ENCODE assay signal across 8 cellular contexts in the genomic region with DNA sequence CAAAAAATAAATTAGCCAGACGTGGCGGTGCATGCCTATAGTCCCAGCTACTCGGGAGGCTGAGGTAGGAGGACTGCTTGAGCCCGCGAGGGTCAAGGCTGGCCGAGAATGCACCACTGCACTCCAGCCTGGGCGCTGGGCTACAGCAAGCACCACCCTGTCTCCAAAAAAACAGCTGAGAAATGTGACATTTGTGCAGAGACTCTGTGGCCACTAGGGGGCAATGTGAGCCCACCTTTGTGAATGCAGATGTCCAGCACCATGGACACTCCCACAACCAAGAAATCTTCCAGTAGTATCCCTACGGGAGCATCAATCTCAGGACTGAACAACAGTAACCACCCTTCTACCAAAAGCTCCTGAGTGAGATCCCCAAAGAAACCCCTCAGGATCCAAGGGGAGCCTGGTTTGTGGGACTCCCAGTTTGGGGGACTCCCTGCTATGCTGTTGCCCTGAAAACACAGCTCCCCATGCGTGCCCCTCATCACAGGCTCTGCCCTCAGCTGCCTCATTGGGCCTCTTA. TPM values are rescaled to one million over a fixed set of nuclear protein-coding genes. Genes with fewer than 3 reads are reported as not detected.
DNase-seq lines count a peak whose midpoint lies in the region; ATAC-seq and TF ChIP-seq lines count a peak whose summit lies in the region.

No MANE protein-coding gene starts in this region.

- peak; percentile 84 for DNase-seq in EH (ENCODE audit: low read depth)
- peak; percentile 40 for DNase-seq in HS-27A (ENCODE audit: low read depth)
- peak; percentile 62 for DNase-seq in NCI-H774 (lab: John Stamatoyannopoulos, UW)
- peak; percentile 59 to 66 for DNase-seq in activated CD4-positive, alpha-beta T cell treated with anti-CD3 and anti-CD28 coated beads, Interleukin-2, amount 50 U/mL, for 24 hours (ENCODE audit: low read depth in 1 of 2, low spot score in 1 of 2)
- peak; percentile 74 to 92 (median 84) for DNase-seq in dorsolateral prefrontal cortex
- DNase-seq in lower lobe of right lung = peak; percentile 82
- DNase-seq in stimulated activated CD4-positive, alpha-beta T cell treated with anti-CD3 and anti-CD28 coated beads, TNF-alpha, amount 100 ng/mL, for 48 hours (ENCODE audit: low read depth in 3 of 3) = peak; percentile 60 to 77 (median 62)

- H3K4me1 ChIP-seq in lower lobe of right lung = peaks cover 4% of the 10 kb centered on the region

- TF ChIP-seq CTCF in dorsolateral prefrontal cortex (IDR thresholded peaks at IDR 0.05 in 54 of 56, conservative IDR thresholded peaks at IDR 0.05 in 2 of 56; ENCODE audit: low read depth in 1 of 56, partially characterized antibody in 56 of 56) = peak; percentile 83 to 98 (median 95)
- peak; percentile 93 for TF ChIP-seq CTCF in lower lobe of right lung (IDR thresholded peaks at IDR 0.05)

- intact Hi-C loops in dorsolateral prefrontal cortex (cut with DNase I) (loop anchor here (2.0 to 10.0 kb wide), 4 partner anchors 52 to 609 kb away; no protein-coding TSS in a partner anchor), lower lobe of right lung (cut with DNase I) (no loop called here)

- H3K4me3 ChIP-seq in dorsolateral prefrontal cortex = peak overlapping the region in 22 of 59 donors; percentile 0 to 55 (median 20)
- H3K4me3 ChIP-seq in lower lobe of right lung = no peak overlapping the region

- H3K27ac ChIP-seq in dorsolateral prefrontal cortex = no peak overlapping the region
- H3K27ac ChIP-seq in lower lobe of right lung = no peak overlapping the region

- no peaks in the 10 kb centered on the region for H3K36me3 ChIP-seq in lower lobe of right lung

- H3K27me3 ChIP-seq in dorsolateral prefrontal cortex (no peaks in the 10 kb centered on the region), lower lobe of right lung (ENCODE audit: low read depth) (no peaks in the 10 kb centered on the region)

- H3K9me3 ChIP-seq in lower lobe of right lung = no peaks in the 10 kb centered on the region

- ATAC-seq in lower lobe of right lung (peak; percentile 92 to 95), HG02840 (IDR thresholded peaks at IDR 0.05; ENCODE audit: low FRiP score, unreplicated experiment) (no peak)

RNA-seq across cellular contexts. Expression of gene AHCYL2, which starts 6.3 kb away (rescaled TPM):
- total RNA-seq in dorsolateral prefrontal cortex = 100 to 1,000 TPM in 32 of 120 experiments, 10 to 100 TPM in 88; 57.4 to 199 (median 90.1) TPM
- 91.0 TPM for total RNA-seq in lower lobe of right lung

RNA-seq across cellular contexts. Expression of gene SMO, which starts 30.1 kb away (rescaled TPM):
- total RNA-seq in dorsolateral prefrontal cortex = 10 to 100 TPM in 22 of 120 experiments, 1 to 10 TPM in 98; 3.3 to 22.0 (median 7.3) TPM
- total RNA-seq in lower lobe of right lung = 3.1 TPM
